ENCODE assay signal across 1 cellular context in the genomic region with DNA sequence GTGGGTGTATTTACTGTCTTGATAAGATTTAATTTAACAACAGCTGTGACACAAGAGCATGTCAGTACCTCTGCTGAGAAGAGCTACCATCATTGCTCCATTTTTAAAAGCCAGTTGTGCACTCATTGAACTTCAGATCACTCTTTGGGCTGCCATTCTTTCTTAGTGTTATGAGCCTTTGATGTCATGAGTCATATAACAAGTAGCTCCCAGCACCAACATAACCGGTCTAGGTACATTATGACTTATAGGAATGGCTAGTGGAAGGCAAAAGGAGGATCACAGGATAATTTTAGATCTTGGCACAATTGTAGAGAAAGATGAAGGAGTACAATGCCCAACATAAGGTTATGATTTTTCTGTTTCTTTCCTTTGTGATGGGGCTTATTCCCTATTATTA.
TF ChIP-seq lines count a peak whose summit lies in the region.

No MANE protein-coding gene starts in this region.

TF ChIP-seq in GM23338, 12 proteins besides CTCF, POLR2A, EP300 and RAD21 (continued from another document):
- TF ChIP-seq, protein P1, sequence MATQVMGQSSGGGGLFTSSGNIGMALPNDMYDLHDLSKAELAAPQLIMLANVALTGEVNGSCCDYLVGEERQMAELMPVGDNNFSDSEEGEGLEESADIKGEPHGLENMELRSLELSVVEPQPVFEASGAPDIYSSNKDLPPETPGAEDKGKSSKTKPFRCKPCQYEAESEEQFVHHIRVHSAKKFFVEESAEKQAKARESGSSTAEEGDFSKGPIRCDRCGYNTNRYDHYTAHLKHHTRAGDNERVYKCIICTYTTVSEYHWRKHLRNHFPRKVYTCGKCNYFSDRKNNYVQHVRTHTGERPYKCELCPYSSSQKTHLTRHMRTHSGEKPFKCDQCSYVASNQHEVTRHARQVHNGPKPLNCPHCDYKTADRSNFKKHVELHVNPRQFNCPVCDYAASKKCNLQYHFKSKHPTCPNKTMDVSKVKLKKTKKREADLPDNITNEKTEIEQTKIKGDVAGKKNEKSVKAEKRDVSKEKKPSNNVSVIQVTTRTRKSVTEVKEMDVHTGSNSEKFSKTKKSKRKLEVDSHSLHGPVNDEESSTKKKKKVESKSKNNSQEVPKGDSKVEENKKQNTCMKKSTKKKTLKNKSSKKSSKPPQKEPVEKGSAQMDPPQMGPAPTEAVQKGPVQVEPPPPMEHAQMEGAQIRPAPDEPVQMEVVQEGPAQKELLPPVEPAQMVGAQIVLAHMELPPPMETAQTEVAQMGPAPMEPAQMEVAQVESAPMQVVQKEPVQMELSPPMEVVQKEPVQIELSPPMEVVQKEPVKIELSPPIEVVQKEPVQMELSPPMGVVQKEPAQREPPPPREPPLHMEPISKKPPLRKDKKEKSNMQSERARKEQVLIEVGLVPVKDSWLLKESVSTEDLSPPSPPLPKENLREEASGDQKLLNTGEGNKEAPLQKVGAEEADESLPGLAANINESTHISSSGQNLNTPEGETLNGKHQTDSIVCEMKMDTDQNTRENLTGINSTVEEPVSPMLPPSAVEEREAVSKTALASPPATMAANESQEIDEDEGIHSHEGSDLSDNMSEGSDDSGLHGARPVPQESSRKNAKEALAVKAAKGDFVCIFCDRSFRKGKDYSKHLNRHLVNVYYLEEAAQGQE (IDR thresholded peaks at IDR 0.05; ENCODE audit: unreplicated experiment) = no peak
- TF ChIP-seq CREB1 (CRISPR knock-in tag; IDR thresholded peaks at IDR 0.05; ENCODE audit: low read depth) (no peak), POLR2AphosphoS5 (IDR thresholded peaks at IDR 0.05; ENCODE audit: low read depth) (no peak)
TF ChIP-seq in GM23338: peak in this region for 0.
